Comparison of ENCODE assay signal across 21 cellular contexts in the genomic region with DNA sequence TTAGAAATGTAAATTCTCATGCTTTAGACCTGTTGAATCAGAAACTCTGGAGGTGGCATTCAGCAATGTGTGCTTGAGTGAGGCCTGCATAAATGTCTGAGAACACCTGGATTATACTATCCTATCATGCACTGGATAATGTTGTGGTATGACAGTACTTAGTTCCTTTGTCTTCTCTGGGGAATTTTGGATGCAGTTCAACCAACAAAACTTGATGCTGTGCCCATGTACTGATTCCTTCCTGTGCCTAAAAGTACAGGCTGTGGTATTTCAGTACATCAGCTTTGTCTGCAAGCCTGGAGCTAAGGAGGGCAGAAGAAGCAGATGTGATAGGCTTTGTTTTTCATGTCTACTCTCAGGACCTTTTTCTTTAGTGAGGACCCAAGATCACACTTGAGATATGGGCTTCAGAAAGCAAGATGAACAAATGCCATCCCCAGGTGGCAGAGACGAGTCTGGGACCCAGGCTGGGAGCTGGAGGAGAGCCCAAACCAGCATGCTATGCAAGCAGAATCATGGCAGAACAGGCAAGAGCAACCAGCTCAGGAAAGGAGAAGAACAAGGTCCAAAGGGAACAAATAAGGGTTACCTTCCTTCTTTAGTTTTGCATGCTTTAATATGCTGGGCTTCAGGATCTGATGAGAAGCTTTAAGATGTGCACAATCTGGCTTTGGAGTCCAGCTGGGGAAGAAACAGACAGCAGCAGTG.
DNase-seq lines count a peak whose midpoint lies in the region; ATAC-seq and TF ChIP-seq lines count a peak whose summit lies in the region.
"Had no signal": no experiment of that assay in that cellular context is flagged by ENCODE, and none has a peak within 500 bp of the region (broad histone marks: within the 10 kb centered on the region; RNA-seq: fewer than 3 reads in every experiment).

No MANE protein-coding gene starts in this region.

- H3K27me3 ChIP-seq in Karpas-422 (ENCODE audit: low read length) = no peaks in the 10 kb centered on the region
- no peaks in the 10 kb centered on the region for H3K27me3 ChIP-seq in dorsolateral prefrontal cortex
- H3K27me3 ChIP-seq: BE2C, SJSA1 had no signal

- H3K27ac ChIP-seq in Karpas-422 (ENCODE audit: low read length) (peak overlapping the region; percentile 94), dorsolateral prefrontal cortex (peak overlapping the region in 44 of 59 donors; percentile 12 to 90 (median 48))
- H3K27ac ChIP-seq: RWPE1, SJSA1 had no signal

- H3K4me3 ChIP-seq in Karpas-422 (ENCODE audit: low read length) (peak overlapping the region; percentile 60; the same call in 1 of the 2 replicates), dorsolateral prefrontal cortex (no peak overlapping the region)
- H3K4me3 ChIP-seq: GM12878, GM23338, SJSA1 had no signal

- H3K4me1 ChIP-seq in Karpas-422 (ENCODE audit: low read length) = peaks cover 82% of the 10 kb centered on the region
- H3K4me1 ChIP-seq: BE2C, SJSA1 had no signal

- intact Hi-C loops in dorsolateral prefrontal cortex (cut with DNase I) = no loop called here

- no peak overlapping the region for H2AFZ ChIP-seq in Karpas-422 (ENCODE audit: low read length)
- H2AFZ ChIP-seq: GM23338 had no signal

- ATAC-seq in HG02973 (IDR thresholded peaks at IDR 0.05; ENCODE audit: unreplicated experiment) = no peak
- ATAC-seq in HG02623 (IDR thresholded peaks at IDR 0.05; ENCODE audit: unreplicated experiment) = no peak
- ATAC-seq: GM12878, GM23338 had no signal

- H4K20me1 ChIP-seq in Karpas-422 (ENCODE audit: insufficient read depth, low read depth, low read length) = no peaks in the 10 kb centered on the region

- H3K9ac ChIP-seq in Karpas-422 (ENCODE audit: low read length) = peak overlapping the region; percentile 61

- no peaks in the 10 kb centered on the region for H3K36me3 ChIP-seq in Karpas-422 (ENCODE audit: insufficient read depth, low read length)
- H3K36me3 ChIP-seq: BE2C, SJSA1 had no signal

- H3K9me2 ChIP-seq in Karpas-422 (replicated peaks; ENCODE audit: insufficient read depth, low read length) = no peaks in the 10 kb centered on the region

- peak overlapping the region; percentile 76 for H3K4me2 ChIP-seq in Karpas-422 (ENCODE audit: low read depth, low read length, poor library complexity, severe bottlenecking)
- H3K4me2 ChIP-seq: GM23338 had no signal

- H3K79me2 ChIP-seq in Karpas-422 (ENCODE audit: low read length) = peaks cover 83% of the 10 kb centered on the region

- no peak for TF ChIP-seq CTCF in dorsolateral prefrontal cortex (IDR thresholded peaks at IDR 0.05 in 54 of 56, conservative IDR thresholded peaks at IDR 0.05 in 2 of 56; ENCODE audit: low read depth in 1 of 56, partially characterized antibody in 56 of 56)

- DNase-seq in Ammon's horn (ENCODE audit: low spot score) (peak; percentile 19), Karpas-422 (peak; percentile 61), dorsolateral prefrontal cortex (peak in 1 of 10 donors; percentile 41), middle frontal gyrus (ENCODE audit: extremely low spot score, low spot score) (peak; percentile 14)
- no peak for DNase-seq in activated T-cell treated with anti-CD3 and anti-CD28 coated beads, Interleukin-2, amount 50 U/mL, for 1 hour
- DNase-seq: BE2C; CD4-positive, alpha-beta T cell; DND-41; GDM1; KBM-7; NCI-H1436; NCI-H2029; NCI-H2171; NCI-H446; NCI-H748 treated with DMSO at 0.1 percent for 48 hours had no signal

- no peaks in the 10 kb centered on the region for H3K9me3 ChIP-seq in Karpas-422 (ENCODE audit: low read length)
- H3K9me3 ChIP-seq: BE2C, SJSA1 had no signal
